In genomic region chr4:13940921-13941320, GRCh38 we compare ENCODE assay signal across 27 cellular contexts.
"Had no signal": no experiment of that assay in that cellular context is flagged by ENCODE, and none has a peak within 500 bp of the region (broad histone marks: within the 10 kb centered on the region; RNA-seq: fewer than 3 reads in every experiment).

No MANE protein-coding gene starts in this region.

- H3K36me3 ChIP-seq: cardiac muscle cell, SJCRH30, WERI-Rb-1 had no signal

- ATAC-seq: activated CD8-positive, alpha-beta T cell treated with anti-CD3 and anti-CD28 coated beads for 36 hours; activated T-cell treated with anti-CD3 and anti-CD28 coated beads, Interleukin-2, amount 50 U/mL, for 72 hours; activated T-helper 17 cell treated with anti-CD3 and anti-CD28 coated beads, Interleukin-2, amount 50 U/mL, for 72 hours had no signal

- H3K27ac ChIP-seq: cardiac muscle cell, coronary artery, SJCRH30, SK-N-MC, WERI-Rb-1 had no signal

- H3K4me3 ChIP-seq: cardiac muscle cell, coronary artery, SJCRH30, SK-N-MC had no signal

- H3K27me3 ChIP-seq: cardiac muscle cell had no signal

- H3K9me3 ChIP-seq: SJCRH30 had no signal

- H3K4me1 ChIP-seq: SJCRH30 had no signal

- DNase-seq: activated CD4-positive, alpha-beta T cell treated with anti-CD3 and anti-CD28 coated beads, Interleukin-2, amount 10 ng/mL, durations not matched to agents 24 days and 14 days; activated CD4-positive, alpha-beta T cell treated with anti-CD3 and anti-CD28 coated beads, Interleukin-2, amount 50 U/mL, for 4 hours; activated CD4-positive, CD25-positive, alpha-beta regulatory T cell; activated CD8-positive, alpha-beta T cell treated with anti-CD3 and anti-CD28 coated beads for 36 hours; activated effector memory CD4-positive, alpha-beta T cell treated with anti-CD3 and anti-CD28 coated beads, Interleukin-2, amount 50 U/mL, for 16 hours; activated naive CD4-positive, alpha-beta T cell; activated naive CD4-positive, alpha-beta T cell treated with anti-CD3 and anti-CD28 coated beads, Interleukin-2, amount 50 U/mL, for 16 hours; activated naive CD8-positive, alpha-beta T cell treated with anti-CD3 and anti-CD28 coated beads for 36 hours; activated T-cell treated with anti-CD3 and anti-CD28 coated beads, Interleukin-2, amount 50 U/mL, for 1 hour; activated T-cell treated with anti-CD3 and anti-CD28 coated beads, Interleukin-2, amount 50 U/mL, for 72 hours; amniotic stem cell; aorta; Karpas-422; NCI-H1436 treated with DMSO at 0.1 percent for 48 hours; NCI-H1694 treated with DMSO at 0.1 percent for 48 hours; NCI-H2029; NCI-H226; NCI-H524 treated with DMSO at 0.1 percent for 48 hours; OCI-M1; SHP77; SJCRH30; T1000; WERI-Rb-1 had no signal
